Comparison of ENCODE assay signal across 34 cellular contexts in genomic region chr6:13507306-13507855, GRCh38.
"Had no signal": no experiment of that assay in that cellular context is flagged by ENCODE, and none has a peak within 500 bp of the region (broad histone marks: within the 10 kb centered on the region; RNA-seq: fewer than 3 reads in every experiment).

No MANE protein-coding gene starts in this region.

- H3K9me3 ChIP-seq: body of pancreas, breast epithelium had no signal

- H3K4me3 Mint-ChIP-seq: activated CD4-positive, alpha-beta memory T cell treated with anti-CD3 and anti-CD28 coated beads, Interleukin-2, amount 10 ng/mL, durations not matched to agents 7 days and 5 days; activated CD8-positive, alpha-beta memory T cell treated with anti-CD3 and anti-CD28 coated beads, Interleukin-2, amount 10 ng/mL, durations not matched to agents 7 days and 5 days; activated naive CD8-positive, alpha-beta T cell treated with anti-CD3 and anti-CD28 coated beads for 36 hours had no signal

- H3K27ac ChIP-seq: body of pancreas, breast epithelium, WERI-Rb-1 had no signal

- H3K36me3 Mint-ChIP-seq: activated CD8-positive, alpha-beta memory T cell treated with anti-CD3 and anti-CD28 coated beads, Interleukin-2, amount 10 ng/mL, durations not matched to agents 7 days and 5 days; activated naive CD8-positive, alpha-beta T cell treated with anti-CD3 and anti-CD28 coated beads for 36 hours had no signal

- FAIRE-seq: K562, RCC 7860 had no signal

- H3K27ac Mint-ChIP-seq: activated CD4-positive, alpha-beta memory T cell treated with anti-CD3 and anti-CD28 coated beads, Interleukin-2, amount 10 ng/mL, durations not matched to agents 7 days and 5 days; activated CD8-positive, alpha-beta memory T cell treated with anti-CD3 and anti-CD28 coated beads, Interleukin-2, amount 10 ng/mL, durations not matched to agents 7 days and 5 days; activated naive CD8-positive, alpha-beta T cell treated with anti-CD3 and anti-CD28 coated beads for 36 hours had no signal

- H3K4me3 ChIP-seq: body of pancreas, breast epithelium, K562, MG63 had no signal

- H3K4me1 Mint-ChIP-seq: activated naive CD8-positive, alpha-beta T cell treated with anti-CD3 and anti-CD28 coated beads for 36 hours had no signal

- H3K9me3 Mint-ChIP-seq: activated CD4-positive, alpha-beta memory T cell treated with anti-CD3 and anti-CD28 coated beads, Interleukin-2, amount 10 ng/mL, durations not matched to agents 7 days and 5 days had no signal

- ATAC-seq: activated CD8-positive, alpha-beta memory T cell treated with anti-CD3 and anti-CD28 coated beads, Interleukin-2, amount 10 ng/mL, durations not matched to agents 7 days and 5 days; body of pancreas; K562; PC-3; SK-N-SH treated with all-trans-retinoic acid at 6 μM for 48 hours had no signal

- H3K27me3 ChIP-seq: body of pancreas, breast epithelium, MG63 had no signal

- DNase-seq: activated CD4-positive, alpha-beta memory T cell treated with anti-CD3 and anti-CD28 coated beads, Interleukin-2, amount 10 ng/mL, durations not matched to agents 7 days and 5 days; activated CD4-positive, alpha-beta T cell treated with anti-CD3 and anti-CD28 coated beads for 1 hour; activated CD4-positive, alpha-beta T cell treated with anti-CD3 and anti-CD28 coated beads for 48 hours; activated CD4-positive, CD25-positive, alpha-beta regulatory T cell; activated CD8-positive, alpha-beta memory T cell treated with anti-CD3 and anti-CD28 coated beads for 24 hours; activated CD8-positive, alpha-beta memory T cell treated with anti-CD3 and anti-CD28 coated beads, Interleukin-2, amount 10 ng/mL, durations not matched to agents 7 days and 5 days; activated CD8-positive, alpha-beta memory T cell treated with anti-CD3 and anti-CD28 coated beads, Interleukin-2, amount 50 U/mL, for 48 hours; activated effector memory CD4-positive, alpha-beta T cell treated with Interleukin-2 at 50 U/mL for 16 hours; activated naive CD4-positive, alpha-beta T cell treated with anti-CD3 and anti-CD28 coated beads, Interleukin-2, amount 50 U/mL, for 16 hours; activated naive CD8-positive, alpha-beta T cell treated with anti-CD3 and anti-CD28 coated beads for 36 hours; activated T-cell treated with anti-CD3 and anti-CD28 coated beads, Interleukin-2, amount 50 U/mL, for 48 hours; amniotic stem cell; aorta; body of pancreas; Karpas-422; MG63; NCI-H1048; NCI-H1105 treated with DMSO at 0.1 percent for 48 hours; NCI-H1436; NCI-H1694; NCI-H1930; NCI-H2081 treated with DMSO at 0.1 percent for 48 hours; NCI-H226; NCI-H526; NCI-H774; PC-3; SIG-M5; SW 1271; T1000; WERI-Rb-1 had no signal

- H3K27me3 Mint-ChIP-seq: activated naive CD8-positive, alpha-beta T cell treated with anti-CD3 and anti-CD28 coated beads for 36 hours had no signal

- H3K36me3 ChIP-seq: breast epithelium, MG63, WERI-Rb-1 had no signal
